13 cellular contexts compared by ENCODE assay signal in genomic region chr5:65611524-65611923, GRCh38. TPM values are rescaled to one million over a fixed set of nuclear protein-coding genes. Genes with fewer than 3 reads are reported as not detected.
DNase-seq lines count a peak whose midpoint lies in the region; ATAC-seq and TF ChIP-seq lines count a peak whose summit lies in the region.
"Had no signal": no experiment of that assay in that cellular context is flagged by ENCODE, and none has a peak within 500 bp of the region (broad histone marks: within the 10 kb centered on the region; RNA-seq: fewer than 3 reads in every experiment).

No MANE protein-coding gene starts in this region.

- peaks cover 4 to 12% of the 10 kb centered on the region in 2 donors for H3K4me1 Mint-ChIP-seq in effector memory CD8-positive, alpha-beta T cell (ENCODE audit: low read depth in 2 of 2)

- H3K79me2 ChIP-seq in smooth muscle cell (ENCODE audit: low read depth) = peaks cover 13% of the 10 kb centered on the region

- no peaks in the 10 kb centered on the region for H3K9me3 Mint-ChIP-seq in effector memory CD8-positive, alpha-beta T cell
- H3K9me3 Mint-ChIP-seq: IgD-negative memory B cell had no signal

- 78% methylated on average over 3 of the region's 3 CpGs for WGBS in smooth muscle cell (ENCODE audit: low lambda C conversion rate)

- peak; percentile 2 for DNase-seq in NCI-H1105 treated with DMSO at 0.1 percent for 48 hours (lab: John Stamatoyannopoulos, UW)
- DNase-seq in NCI-H1105 (lab: John Stamatoyannopoulos, UW) = no peak
- DNase-seq in NCI-H69 (lab: John Stamatoyannopoulos, UW) = peak; percentile 23
- DNase-seq in iPS-NIHi7 (ENCODE audit: extremely low spot score) = peak; percentile 7
- no peak for DNase-seq in smooth muscle cell (lab: John Stamatoyannopoulos, UW; ENCODE audit: unreplicated experiment)
- no peak for DNase-seq in effector memory CD8-positive, alpha-beta T cell
- DNase-seq in stimulated activated CD4-positive, alpha-beta T cell treated with anti-CD3 and anti-CD28 coated beads, Interleukin-4, amount 100 ng/mL, for 1 hour = no peak
- DNase-seq: 8988T; psoas muscle; stimulated activated CD4-positive, alpha-beta T cell treated with anti-CD3 and anti-CD28 coated beads, Interleukin-4, amount 100 ng/mL, for 24 hours; stomach had no signal

- no peaks in the 10 kb centered on the region for H3F3A ChIP-seq in smooth muscle cell (ENCODE audit: low read depth)

- no peak for TF ChIP-seq CTCF in smooth muscle cell (IDR thresholded peaks at IDR 0.05; ENCODE audit: borderline replicate concordance, insufficient read depth, poor library complexity, severe bottlenecking)

- peaks cover 44% of the 10 kb centered on the region for H3K36me3 ChIP-seq in smooth muscle cell (ENCODE audit: low read depth)

- peaks cover 20% of the 10 kb centered on the region for H4K20me1 ChIP-seq in smooth muscle cell (ENCODE audit: low read depth)

- no peak overlapping the region for H3K27ac Mint-ChIP-seq in effector memory CD8-positive, alpha-beta T cell
- H3K27ac Mint-ChIP-seq: IgD-negative memory B cell had no signal

- H3K4me2 ChIP-seq in smooth muscle cell = no peak overlapping the region

- H3K4me3 ChIP-seq in smooth muscle cell = no peak overlapping the region
- H3K4me3 ChIP-seq: psoas muscle, stomach had no signal

- no peaks in the 10 kb centered on the region for H3K27me3 Mint-ChIP-seq in effector memory CD8-positive, alpha-beta T cell
- H3K27me3 Mint-ChIP-seq: IgD-negative memory B cell had no signal

- H3K36me3 Mint-ChIP-seq in effector memory CD8-positive, alpha-beta T cell (ENCODE audit: insufficient read depth) = peaks cover 79% of the 10 kb centered on the region

- no peak overlapping the region for H3K4me3 Mint-ChIP-seq in effector memory CD8-positive, alpha-beta T cell
- H3K4me3 Mint-ChIP-seq: IgD-negative memory B cell had no signal

- H3K4me1 ChIP-seq in smooth muscle cell (ENCODE audit: low read depth) = no peaks in the 10 kb centered on the region
- H3K4me1 ChIP-seq: psoas muscle had no signal

- no peak for ATAC-seq in effector memory CD8-positive, alpha-beta T cell (replicated peaks)
- no peak for ATAC-seq in GM21717 (IDR thresholded peaks at IDR 0.05; ENCODE audit: unreplicated experiment)
- ATAC-seq: psoas muscle had no signal

- H3K27me3 ChIP-seq in smooth muscle cell (ENCODE audit: low read depth) = no peaks in the 10 kb centered on the region
- H3K27me3 ChIP-seq: stomach had no signal

- H3K9ac ChIP-seq in smooth muscle cell (ENCODE audit: low read depth) = no peak overlapping the region

- no peaks in the 10 kb centered on the region for H3K9me3 ChIP-seq in smooth muscle cell (replicated peaks; ENCODE audit: low read depth)
- H3K9me3 ChIP-seq: psoas muscle, stomach had no signal

- peak overlapping the region; percentile 52 for H3K27ac ChIP-seq in smooth muscle cell (ENCODE audit: low read depth)
- H3K27ac ChIP-seq: psoas muscle had no signal

- no peak overlapping the region for H2AFZ ChIP-seq in smooth muscle cell (ENCODE audit: low read depth)

RNA-seq across cellular contexts. Expression of gene TRIM23, which starts 12.6 kb away (rescaled TPM):
- total RNA-seq in smooth muscle cell = 20.0 and 25.1 TPM in 2 replicates
- polyA plus RNA-seq in smooth muscle cell = 7.0 and 9.8 TPM in 2 replicates

RNA-seq across cellular contexts. Expression of gene SHLD3, which starts 13.3 kb away (rescaled TPM):
- total RNA-seq in smooth muscle cell = 2.9 and 3.1 TPM in 2 replicates
- 0.91 and 2.4 TPM in 2 replicates for polyA plus RNA-seq in smooth muscle cell

RNA-seq across cellular contexts. Expression of gene TRAPPC13, which starts 13.3 kb away (rescaled TPM):
- total RNA-seq in smooth muscle cell = 19.5 and 40.5 TPM in 2 replicates
- 13.7 and 16.6 TPM in 2 replicates for polyA plus RNA-seq in smooth muscle cell

RNA-seq across cellular contexts. Expression of gene PPWD1, which starts 48.4 kb away (rescaled TPM):
- total RNA-seq in smooth muscle cell = 51.4 and 56.9 TPM in 2 replicates
- polyA plus RNA-seq in smooth muscle cell = 21.5 and 25.8 TPM in 2 replicates

RNA-seq across cellular contexts. Expression of gene CENPK, which starts 48.6 kb away (rescaled TPM):
- 19.1 and 22.9 TPM in 2 replicates for total RNA-seq in smooth muscle cell
- polyA plus RNA-seq in smooth muscle cell = 16.6 and 19.2 TPM in 2 replicates

Comparison
In these comparisons a context has a peak if more than half of its experiments do, and no peak if none do; other contexts are left out.
1. DNase-seq: peak in NCI-H1105 treated with DMSO at 0.1 percent for 48 hours (single experiment), NCI-H69 (single experiment) and iPS-NIHi7 (single experiment); none in NCI-H1105 (single experiment), smooth muscle cell (single experiment), effector memory CD8-positive, alpha-beta T cell (0 of 3) and stimulated activated CD4-positive, alpha-beta T cell treated with anti-CD3 and anti-CD28 coated beads, Interleukin-4, amount 100 ng/mL, for 1 hour (single experiment).